ENCODE assay signal across 18 cellular contexts in genomic region chr2:71659868-71660518, GRCh38.
"Had no signal": no experiment of that assay in that cellular context is flagged by ENCODE, and none has a peak within 500 bp of the region (broad histone marks: within the 10 kb centered on the region; RNA-seq: fewer than 3 reads in every experiment).

No MANE protein-coding gene starts in this region.

- ATAC-seq: foreskin keratinocyte; left colon; naive thymus-derived CD4-positive, alpha-beta T cell; stimulated activated memory B cell treated with anti-CD40 and anti-IgM and Interleukin-4, amounts not matched to agents 10 μg/mL and 1 μg/mL and 100 μg/mL, for 72 hours had no signal

- H3K36me3 ChIP-seq: transverse colon had no signal

- FAIRE-seq: bronchial epithelial cell, endothelial cell of umbilical vein, small intestine had no signal

- H3K27ac Mint-ChIP-seq: dendritic cell treated with granulocyte-macrophage colony-stimulating factor and Interleukin-4, amounts not matched to agents 40 ng/mL and 50 ng/mL, for 4 days; naive thymus-derived CD4-positive, alpha-beta T cell; stimulated activated memory B cell treated with anti-CD40 and anti-IgM and Interleukin-4, amounts not matched to agents 10 μg/mL and 1 μg/mL and 100 μg/mL, for 72 hours; stimulated activated naive CD8-positive, alpha-beta T cell treated with anti-CD3 and anti-CD28 coated beads, Interleukin-15, Interleukin-2, amounts not matched to agents 100 ng/mL and 50 ng/mL, for 24 hours had no signal

- H3K36me3 Mint-ChIP-seq: stimulated activated memory B cell treated with anti-CD40 and anti-IgM and Interleukin-4, amounts not matched to agents 10 μg/mL and 1 μg/mL and 100 μg/mL, for 72 hours had no signal

- H3K27me3 ChIP-seq: foreskin keratinocyte, testis, transverse colon had no signal

- DNase-seq: erythroblast; foreskin keratinocyte; left colon; mammary epithelial cell; naive thymus-derived CD4-positive, alpha-beta T cell; occipital lobe; small intestine; stimulated activated CD4-positive, alpha-beta T cell treated with anti-CD3 and anti-CD28 coated beads, Interleukin-4, amount 100 ng/mL, for 1 hour; stimulated activated CD8-positive, alpha-beta memory T cell treated with anti-CD3 and anti-CD28 coated beads, Interleukin-4, amount 100 ng/mL, for 48 hours; testis; transverse colon had no signal

- H3K9me3 ChIP-seq: testis had no signal

- H3K4me1 Mint-ChIP-seq: central memory CD8-positive, alpha-beta T cell; naive thymus-derived CD4-positive, alpha-beta T cell; neural crest cell; stimulated activated memory B cell treated with anti-CD40 and anti-IgM and Interleukin-4, amounts not matched to agents 10 μg/mL and 1 μg/mL and 100 μg/mL, for 72 hours had no signal

- H3K4me1 ChIP-seq: foreskin keratinocyte, testis, transverse colon had no signal

- H3K27me3 Mint-ChIP-seq: central memory CD8-positive, alpha-beta T cell; dendritic cell treated with granulocyte-macrophage colony-stimulating factor and Interleukin-4, amounts not matched to agents 40 ng/mL and 50 ng/mL, for 4 days; stimulated activated memory B cell treated with anti-CD40 and anti-IgM and Interleukin-4, amounts not matched to agents 10 μg/mL and 1 μg/mL and 100 μg/mL, for 72 hours; stimulated activated naive CD8-positive, alpha-beta T cell treated with anti-CD3 and anti-CD28 coated beads, Interleukin-15, Interleukin-2, amounts not matched to agents 100 ng/mL and 50 ng/mL, for 24 hours had no signal

- H3K27ac ChIP-seq: foreskin keratinocyte, testis, transverse colon had no signal

- H3K4me3 Mint-ChIP-seq: central memory CD8-positive, alpha-beta T cell; dendritic cell treated with granulocyte-macrophage colony-stimulating factor and Interleukin-4, amounts not matched to agents 40 ng/mL and 50 ng/mL, for 4 days; naive thymus-derived CD4-positive, alpha-beta T cell; neural crest cell; stimulated activated memory B cell treated with anti-CD40 and anti-IgM and Interleukin-4, amounts not matched to agents 10 μg/mL and 1 μg/mL and 100 μg/mL, for 72 hours; stimulated activated naive CD8-positive, alpha-beta T cell treated with anti-CD3 and anti-CD28 coated beads, Interleukin-15, Interleukin-2, amounts not matched to agents 100 ng/mL and 50 ng/mL, for 24 hours had no signal

- H3K4me3 ChIP-seq: testis, transverse colon had no signal
